In genomic region chr1:78855258-78855657, GRCh38 we compare ENCODE assay signal across 15 cellular contexts.
A peak's percentile ranks its signal among the peaks of the same experiment; 100 is the strongest.
DNase-seq lines count a peak whose midpoint lies in the region; ATAC-seq and TF ChIP-seq lines count a peak whose summit lies in the region.
"Had no signal": no experiment of that assay in that cellular context is flagged by ENCODE, and none has a peak within 500 bp of the region (broad histone marks: within the 10 kb centered on the region; RNA-seq: fewer than 3 reads in every experiment).

No MANE protein-coding gene starts in this region.

- peaks cover 0 to 2% of the 10 kb centered on the region in 2 donors for H3K36me3 Mint-ChIP-seq in activated T-cell treated with anti-CD3 and anti-CD28 coated beads, Interleukin-2, amount 50 U/mL, for 72 hours (ENCODE audit: insufficient read depth in 2 of 2)
- H3K36me3 Mint-ChIP-seq in stimulated activated naive B cell treated with anti-CD40 and anti-IgM and Interleukin-4, amounts not matched to agents 10 μg/mL and 1 μg/mL and 100 μg/mL, for 72 hours, result no peaks in the 10 kb centered on the region
- H3K36me3 Mint-ChIP-seq: activated naive CD8-positive, alpha-beta T cell had no signal

- no peaks in the 10 kb centered on the region for H3K9me3 ChIP-seq in tibial artery
- H3K9me3 ChIP-seq: A549, HAP-1, pancreas had no signal

- peaks cover 3% of the 10 kb centered on the region in 2 donors for H3K9me3 Mint-ChIP-seq in activated T-cell treated with anti-CD3 and anti-CD28 coated beads, Interleukin-2, amount 50 U/mL, for 72 hours
- H3K9me3 Mint-ChIP-seq in stimulated activated naive B cell treated with anti-CD40 and anti-IgM and Interleukin-4, amounts not matched to agents 10 μg/mL and 1 μg/mL and 100 μg/mL, for 72 hours, result peaks cover 0 to 4% of the 10 kb centered on the region in 2 donors

- intact Hi-C loops in tibial artery (cut with DNase I; ENCODE audit: low total_unique reads), result no loop called here

- no peak overlapping the region for H3K27ac ChIP-seq in tibial artery
- H3K27ac ChIP-seq: A549, coronary artery, pancreas had no signal

- no peak for DNase-seq in activated T-cell treated with anti-CD3 and anti-CD28 coated beads, Interleukin-2, amount 50 U/mL, for 72 hours
- DNase-seq in activated T-cell treated with anti-CD3 and anti-CD28 coated beads, Interleukin-2, amount 50 U/mL, for 48 hours, result no peak
- DNase-seq in stimulated activated naive B cell treated with anti-CD40 and anti-IgM and Interleukin-4, amounts not matched to agents 10 μg/mL and 1 μg/mL and 100 μg/mL, for 72 hours, result no peak
- DNase-seq in SHP77 (lab: John Stamatoyannopoulos, UW), result no peak
- DNase-seq in NCI-H2029 (lab: John Stamatoyannopoulos, UW), result no peak
- DNase-seq in tibial artery, result no peak
- DNase-seq: activated CD4-positive, alpha-beta T cell treated with anti-CD3 and anti-CD28 coated beads, Interleukin-2, amount 50 U/mL, for 4 hours; NCI-H446; pancreas had no signal

- H3K36me3 ChIP-seq in tibial artery, result no peaks in the 10 kb centered on the region
- H3K36me3 ChIP-seq: HAP-1, pancreas had no signal

- peak overlapping the region in 1 of 2 donors; percentile 21 for H3K4me3 Mint-ChIP-seq in activated T-cell treated with anti-CD3 and anti-CD28 coated beads, Interleukin-2, amount 50 U/mL, for 72 hours
- H3K4me3 Mint-ChIP-seq in stimulated activated naive B cell treated with anti-CD40 and anti-IgM and Interleukin-4, amounts not matched to agents 10 μg/mL and 1 μg/mL and 100 μg/mL, for 72 hours, result no peak overlapping the region
- H3K4me3 Mint-ChIP-seq: activated naive CD8-positive, alpha-beta T cell had no signal

- H3K4me1 ChIP-seq in tibial artery, result no peaks in the 10 kb centered on the region
- H3K4me1 ChIP-seq: A549, HAP-1, pancreas had no signal

- peaks cover 8% of the 10 kb centered on the region for H3K27me3 Mint-ChIP-seq in activated T-cell treated with anti-CD3 and anti-CD28 coated beads, Interleukin-2, amount 50 U/mL, for 72 hours (ENCODE audit: low read depth)
- H3K27me3 Mint-ChIP-seq in stimulated activated naive B cell treated with anti-CD40 and anti-IgM and Interleukin-4, amounts not matched to agents 10 μg/mL and 1 μg/mL and 100 μg/mL, for 72 hours, result no peaks in the 10 kb centered on the region

- H3K4me3 ChIP-seq in tibial artery, result no peak overlapping the region
- H3K4me3 ChIP-seq: A549, coronary artery, HAP-1, pancreas had no signal

- H3K27me3 ChIP-seq in tibial artery, result no peaks in the 10 kb centered on the region
- H3K27me3 ChIP-seq: pancreas had no signal

- H3K4me1 Mint-ChIP-seq in activated T-cell treated with anti-CD3 and anti-CD28 coated beads, Interleukin-2, amount 50 U/mL, for 72 hours (ENCODE audit: low read depth), result no peaks in the 10 kb centered on the region
- no peaks in the 10 kb centered on the region for H3K4me1 Mint-ChIP-seq in stimulated activated naive B cell treated with anti-CD40 and anti-IgM and Interleukin-4, amounts not matched to agents 10 μg/mL and 1 μg/mL and 100 μg/mL, for 72 hours

- TF ChIP-seq CTCF in tibial artery (IDR thresholded peaks at IDR 0.05), result no peak

- H3K27ac Mint-ChIP-seq in activated T-cell treated with anti-CD3 and anti-CD28 coated beads, Interleukin-2, amount 50 U/mL, for 72 hours, result no peak overlapping the region
- H3K27ac Mint-ChIP-seq in stimulated activated naive B cell treated with anti-CD40 and anti-IgM and Interleukin-4, amounts not matched to agents 10 μg/mL and 1 μg/mL and 100 μg/mL, for 72 hours, result no peak overlapping the region
- H3K27ac Mint-ChIP-seq: activated naive CD8-positive, alpha-beta T cell had no signal

- peak; percentile 80 to 88 for ATAC-seq in activated T-cell treated with anti-CD3 and anti-CD28 coated beads, Interleukin-2, amount 50 U/mL, for 72 hours (replicated peaks in 1 of 2)
- peak; percentile 96 for ATAC-seq in HG02588 (IDR thresholded peaks at IDR 0.05; ENCODE audit: unreplicated experiment)
- peak; percentile 70 for ATAC-seq in HG03342 (IDR thresholded peaks at IDR 0.05; ENCODE audit: unreplicated experiment)
- peak; percentile 42 to 72 for ATAC-seq in stimulated activated naive B cell treated with anti-CD40 and anti-IgM and Interleukin-4, amounts not matched to agents 10 μg/mL and 1 μg/mL and 100 μg/mL, for 72 hours (replicated peaks)
- ATAC-seq: A549, pancreas had no signal
